In genomic region chr5:127229185-127229889, GRCh38 we compare ENCODE assay signal across 1 cellular context.
TF ChIP-seq lines count a peak whose summit lies in the region.

No MANE protein-coding gene starts in this region.

TF ChIP-seq in WTC11, 78 proteins besides CTCF, POLR2A, EP300 and RAD21 (continued from another document):
- TF ChIP-seq FOXP4 (CRISPR knock-in tag; IDR thresholded peaks at IDR 0.05) (peak; percentile 89; the same call in 1 of the 2 replicates), KAT7 (CRISPR knock-in tag; IDR thresholded peaks at IDR 0.05; ENCODE audit: borderline replicate concordance) (peak; percentile 83; the same call in 1 of the 2 replicates), GTF2I (CRISPR knock-in tag; conservative IDR thresholded peaks at IDR 0.05) (0 out of 2 replicates have a peak, but pooled peaks have one; percentile 23), HMGA2 (CRISPR knock-in tag; IDR thresholded peaks at IDR 0.05) (no peak), MYBL2 (CRISPR knock-in tag; IDR thresholded peaks at IDR 0.05) (peak; percentile 28; the same call in 1 of the 2 replicates), SP1 (CRISPR knock-in tag; conservative IDR thresholded peaks at IDR 0.05) (no peak), IRF1 (CRISPR knock-in tag; IDR thresholded peaks at IDR 0.05) (peak; percentile 90), ZNF263 (CRISPR knock-in tag; IDR thresholded peaks at IDR 0.05; ENCODE audit: low read depth) (peak; percentile 51; the same call in 1 of the 2 replicates), RELA (CRISPR knock-in tag; IDR thresholded peaks at IDR 0.05; ENCODE audit: borderline replicate concordance) (peak; percentile 82; the same call in 1 of the 2 replicates), MAX (CRISPR knock-in tag; IDR thresholded peaks at IDR 0.05) (peak; percentile 93), CREB1 (CRISPR knock-in tag; IDR thresholded peaks at IDR 0.05) (peak; percentile 69; the same call in 1 of the 2 replicates), HMGXB4 (CRISPR knock-in tag; IDR thresholded peaks at IDR 0.05) (peak; percentile 91), ZNF121 (CRISPR knock-in tag; IDR thresholded peaks at IDR 0.05) (peak; percentile 43; the same call in 1 of the 2 replicates), SOX15 (CRISPR knock-in tag; IDR thresholded peaks at IDR 0.05) (no peak), ZNF317 (CRISPR knock-in tag; IDR thresholded peaks at IDR 0.05; ENCODE audit: borderline replicate concordance, low read depth) (0 out of 2 replicates have a peak, but pooled peaks have one; percentile 55), FOXP1 (CRISPR knock-in tag; IDR thresholded peaks at IDR 0.05; ENCODE audit: borderline replicate concordance) (peak; percentile 94), MLX (CRISPR knock-in tag; IDR thresholded peaks at IDR 0.05) (peak; percentile 89; the same call in 1 of the 2 replicates), ZBTB43 (CRISPR knock-in tag; IDR thresholded peaks at IDR 0.05) (peak; percentile 70; the same call in 1 of the 2 replicates), ZNF512 (CRISPR knock-in tag; IDR thresholded peaks at IDR 0.05; ENCODE audit: borderline replicate concordance) (no peak), IRF2 (CRISPR knock-in tag; IDR thresholded peaks at IDR 0.05; ENCODE audit: borderline replicate concordance, low read depth) (0 out of 2 replicates have a peak, but pooled peaks have one; percentile 35), NFATC4 (CRISPR knock-in tag; IDR thresholded peaks at IDR 0.05) (no peak), ETV6 (CRISPR knock-in tag; IDR thresholded peaks at IDR 0.05) (peak; percentile 79), ARID4B (CRISPR knock-in tag; IDR thresholded peaks at IDR 0.05; ENCODE audit: borderline replicate concordance) (peak; percentile 95), FOXJ3 (CRISPR knock-in tag; IDR thresholded peaks at IDR 0.05; ENCODE audit: borderline replicate concordance) (no peak), ZNF219 (CRISPR knock-in tag; IDR thresholded peaks at IDR 0.05; ENCODE audit: borderline replicate concordance) (peak; percentile 79; the same call in 1 of the 2 replicates), NFE2L1 (CRISPR knock-in tag; IDR thresholded peaks at IDR 0.05) (peak; percentile 44; the same call in 1 of the 2 replicates), CDX4 (CRISPR knock-in tag; IDR thresholded peaks at IDR 0.05; ENCODE audit: borderline replicate concordance) (no peak), NR2C2 (CRISPR knock-in tag; IDR thresholded peaks at IDR 0.05) (no peak)
